Comparison of ENCODE assay signal across 9 cellular contexts in genomic region chr17:77405867-77406513, GRCh38.
DNase-seq lines count a peak whose midpoint lies in the region; ATAC-seq and TF ChIP-seq lines count a peak whose summit lies in the region.
"Had no signal": no experiment of that assay in that cellular context is flagged by ENCODE, and none has a peak within 500 bp of the region (broad histone marks: within the 10 kb centered on the region; RNA-seq: fewer than 3 reads in every experiment).

No MANE protein-coding gene starts in this region.

- no peaks in the 10 kb centered on the region for H3K27me3 ChIP-seq in upper lobe of right lung

- H3K27me3 Mint-ChIP-seq in activated naive CD4-positive, alpha-beta T cell treated with anti-CD3 and anti-CD28 coated beads, Interleukin-2, amount 50 U/mL, for 24 hours, result no peaks in the 10 kb centered on the region
- H3K27me3 Mint-ChIP-seq in WTC11 (ENCODE audit: low read depth) (no peaks in the 10 kb centered on the region), memory B cell (no peaks in the 10 kb centered on the region)

- POLR2A ChIA-PET in WTC11 (lab: Charles Lee), result no interaction called here

- no peak for TF ChIP-seq CTCF in WTC11 (IDR thresholded peaks at IDR 0.05)
- no peak for TF ChIP-seq CTCF in upper lobe of right lung (IDR thresholded peaks at IDR 0.05)

- H3K4me1 Mint-ChIP-seq in activated naive CD4-positive, alpha-beta T cell treated with anti-CD3 and anti-CD28 coated beads, Interleukin-2, amount 50 U/mL, for 24 hours, result peaks cover 92% of the 10 kb centered on the region
- H3K4me1 Mint-ChIP-seq in WTC11, result peaks cover 27% of the 10 kb centered on the region
- H3K4me1 Mint-ChIP-seq in memory B cell, result peaks cover 60% of the 10 kb centered on the region

- peaks cover 65% of the 10 kb centered on the region for H3K4me1 ChIP-seq in upper lobe of right lung

- no peaks in the 10 kb centered on the region for H3K9me3 Mint-ChIP-seq in activated naive CD4-positive, alpha-beta T cell treated with anti-CD3 and anti-CD28 coated beads, Interleukin-2, amount 50 U/mL, for 24 hours
- H3K9me3 Mint-ChIP-seq in WTC11 (no peaks in the 10 kb centered on the region), memory B cell (no peaks in the 10 kb centered on the region)

- CTCF ChIA-PET in WTC11 (lab: Charles Lee), result interaction anchor here (0.9 to 2.2 kb wide), 2 partner anchors 24 to 88 kb away, joined by 3 to 8 read pairs; no protein-coding TSS in a partner anchor

- no peaks in the 10 kb centered on the region for H3K36me3 Mint-ChIP-seq in activated naive CD4-positive, alpha-beta T cell treated with anti-CD3 and anti-CD28 coated beads, Interleukin-2, amount 50 U/mL, for 24 hours
- H3K36me3 Mint-ChIP-seq in WTC11 (peaks cover 4% of the 10 kb centered on the region), memory B cell (peaks cover 4% of the 10 kb centered on the region)

- H3K36me3 ChIP-seq in upper lobe of right lung, result peaks cover 22% of the 10 kb centered on the region

- no peaks in the 10 kb centered on the region for H3K9me3 ChIP-seq in upper lobe of right lung

- no peak for DNase-seq in activated naive CD4-positive, alpha-beta T cell treated with anti-CD3 and anti-CD28 coated beads, Interleukin-2, amount 50 U/mL, for 16 hours
- no peak for DNase-seq in WTC11 (ENCODE audit: low spot score)
- DNase-seq in memory B cell (ENCODE audit: low spot score in 2 of 2), result no peak
- DNase-seq in upper lobe of right lung, result no peak
- DNase-seq in stimulated activated CD4-positive, alpha-beta T cell treated with anti-CD3 and anti-CD28 coated beads, Interleukin-2, amount 100 ng/mL, for 48 hours, result no peak
- DNase-seq in NCI-H1694 treated with DMSO at 0.1 percent for 48 hours (lab: John Stamatoyannopoulos, UW), result no peak

- peak overlapping the region; percentile 68 for H3K27ac ChIP-seq in upper lobe of right lung
- H3K27ac ChIP-seq: KMS-11 had no signal

- peak overlapping the region; percentile 97 for H3K27ac Mint-ChIP-seq in activated naive CD4-positive, alpha-beta T cell treated with anti-CD3 and anti-CD28 coated beads, Interleukin-2, amount 50 U/mL, for 24 hours
- H3K27ac Mint-ChIP-seq in WTC11 (peak overlapping the region; percentile 46), memory B cell (peak overlapping the region; percentile 89)

- H3K4me3 Mint-ChIP-seq in activated naive CD4-positive, alpha-beta T cell treated with anti-CD3 and anti-CD28 coated beads, Interleukin-2, amount 50 U/mL, for 24 hours, result peak overlapping the region; percentile 93
- H3K4me3 Mint-ChIP-seq in WTC11, result no peak overlapping the region
- peak overlapping the region; percentile 99 for H3K4me3 Mint-ChIP-seq in memory B cell

- intact Hi-C loops in upper lobe of right lung (cut with DNase I), result no loop called here

- ATAC-seq in WTC11, result no peak
- ATAC-seq in memory B cell (ENCODE audit: low read depth), result peak; percentile 61
- peak; percentile 19 for ATAC-seq in upper lobe of right lung
- no peak for ATAC-seq in HG02852 (IDR thresholded peaks at IDR 0.05; ENCODE audit: unreplicated experiment)

- H3K4me3 ChIP-seq in upper lobe of right lung, result no peak overlapping the region

TF ChIP-seq in WTC11, 78 proteins besides CTCF, POLR2A, EP300 and RAD21:
- TF ChIP-seq NFATC4 (CRISPR knock-in tag; IDR thresholded peaks at IDR 0.05), result no peak
- no peak for TF ChIP-seq TCF7 (CRISPR knock-in tag; IDR thresholded peaks at IDR 0.05; ENCODE audit: low read depth)
- no peak for TF ChIP-seq SMAD4 (CRISPR knock-in tag; IDR thresholded peaks at IDR 0.05)
- no peak for TF ChIP-seq MYBL2 (CRISPR knock-in tag; IDR thresholded peaks at IDR 0.05)
- TF ChIP-seq ESRRA (CRISPR knock-in tag; IDR thresholded peaks at IDR 0.05; ENCODE audit: borderline replicate concordance), result no peak
- TF ChIP-seq, protein P1, sequence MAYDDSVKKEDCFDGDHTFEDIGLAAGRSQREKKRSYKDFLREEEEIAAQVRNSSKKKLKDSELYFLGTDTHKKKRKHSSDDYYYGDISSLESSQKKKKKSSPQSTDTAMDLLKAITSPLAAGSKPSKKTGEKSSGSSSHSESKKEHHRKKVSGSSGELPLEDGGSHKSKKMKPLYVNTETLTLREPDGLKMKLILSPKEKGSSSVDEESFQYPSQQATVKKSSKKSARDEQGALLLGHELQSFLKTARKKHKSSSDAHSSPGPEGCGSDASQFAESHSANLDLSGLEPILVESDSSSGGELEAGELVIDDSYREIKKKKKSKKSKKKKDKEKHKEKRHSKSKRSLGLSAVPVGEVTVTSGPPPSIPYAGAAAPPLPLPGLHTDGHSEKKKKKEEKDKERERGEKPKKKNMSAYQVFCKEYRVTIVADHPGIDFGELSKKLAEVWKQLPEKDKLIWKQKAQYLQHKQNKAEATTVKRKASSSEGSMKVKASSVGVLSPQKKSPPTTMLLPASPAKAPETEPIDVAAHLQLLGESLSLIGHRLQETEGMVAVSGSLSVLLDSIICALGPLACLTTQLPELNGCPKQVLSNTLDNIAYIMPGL (CRISPR knock-in tag; IDR thresholded peaks at IDR 0.05), result no peak
- no peak for TF ChIP-seq ZNF532 (CRISPR knock-in tag; IDR thresholded peaks at IDR 0.05; ENCODE audit: borderline replicate concordance)
- TF ChIP-seq CBFB (CRISPR knock-in tag; IDR thresholded peaks at IDR 0.05; ENCODE audit: low read depth), result no peak
- TF ChIP-seq ETV6 (CRISPR knock-in tag; IDR thresholded peaks at IDR 0.05), result no peak

Comparison
In these comparisons a context has a peak if more than half of its experiments do, and no peak if none do; other contexts are left out.
1. H3K27ac Mint-ChIP-seq: peak in every context shown above with its lines; median percentile 97 in activated naive CD4-positive, alpha-beta T cell treated with anti-CD3 and anti-CD28 coated beads, Interleukin-2, amount 50 U/mL, for 24 hours; 89 in memory B cell; 46 in WTC11.
2. ATAC-seq: peak in memory B cell (single experiment) and upper lobe of right lung (single experiment); none in WTC11 (single experiment) and HG02852 (single experiment).